Comparison of ENCODE assay signal across 22 cellular contexts in genomic region chr7:91517408-91517807, GRCh38.
DNase-seq lines count a peak whose midpoint lies in the region; FAIRE-seq and TF ChIP-seq lines count a peak whose summit lies in the region.
"Had no signal": no experiment of that assay in that cellular context is flagged by ENCODE, and none has a peak within 500 bp of the region (broad histone marks: within the 10 kb centered on the region; RNA-seq: fewer than 3 reads in every experiment).

No MANE protein-coding gene starts in this region.

- H2AFZ ChIP-seq in astrocyte (ENCODE audit: low read depth, low read length) = no peak overlapping the region
- H2AFZ ChIP-seq: parathyroid adenoma had no signal

- WGBS in endodermal cell (ENCODE audit: insufficient coverage in 1 of 2, insufficient read length in 1 of 2), 2 experiments = 100% methylated on average over 1 of the region's 1 CpG; no CpG with 5 or more reads in 1 of the 2 experiments

- H3K9me3 ChIP-seq in astrocyte (ENCODE audit: insufficient read depth, low read depth, low read length) (no peaks in the 10 kb centered on the region), endodermal cell (ENCODE audit: control insufficient read depth, low read length) (no peaks in the 10 kb centered on the region), Peyer's patch (no peaks in the 10 kb centered on the region)
- H3K9me3 ChIP-seq: A549, BE2C, upper lobe of left lung had no signal

- H3K27me3 ChIP-seq in astrocyte (ENCODE audit: insufficient read depth, low read length) = no peaks in the 10 kb centered on the region
- no peaks in the 10 kb centered on the region for H3K27me3 ChIP-seq in endodermal cell (ENCODE audit: control insufficient read depth, insufficient read depth, low read length, poor library complexity, severe bottlenecking)
- no peaks in the 10 kb centered on the region for H3K27me3 ChIP-seq in Peyer's patch
- H3K27me3 ChIP-seq: BE2C, heart left ventricle, upper lobe of left lung had no signal

- H3K27ac ChIP-seq in astrocyte (ENCODE audit: low read depth, low read length) (no peak overlapping the region), endodermal cell (ENCODE audit: low read depth, low read length) (no peak overlapping the region), Peyer's patch (no peak overlapping the region)
- H3K27ac ChIP-seq: A549, heart left ventricle, parathyroid adenoma, upper lobe of left lung had no signal

- H3K36me3 ChIP-seq in astrocyte (ENCODE audit: insufficient read depth, low read length) = no peaks in the 10 kb centered on the region
- H3K36me3 ChIP-seq in endodermal cell (ENCODE audit: control insufficient read depth, insufficient read depth, low read length) = no peaks in the 10 kb centered on the region
- no peaks in the 10 kb centered on the region for H3K36me3 ChIP-seq in Peyer's patch
- H3K36me3 ChIP-seq: BE2C, heart left ventricle, upper lobe of left lung had no signal

- H3K9me3 Mint-ChIP-seq in astrocyte (ENCODE audit: unreplicated experiment) = peaks cover 3% of the 10 kb centered on the region
- H3K9me3 Mint-ChIP-seq in endodermal cell = no peaks in the 10 kb centered on the region
- H3K9me3 Mint-ChIP-seq: dendritic cell treated with granulocyte-macrophage colony-stimulating factor and Interleukin-4, amounts not matched to agents 40 ng/mL and 50 ng/mL, for 4 days had no signal

- no peak overlapping the region for H3K4me2 ChIP-seq in astrocyte (ENCODE audit: low read length)
- H3K4me2 ChIP-seq: A549 had no signal

- H3K4me3 ChIP-seq in astrocyte (ENCODE audit: insufficient read depth, low read depth, low read length) (no peak overlapping the region), endodermal cell (ENCODE audit: low read length) (no peak overlapping the region), Peyer's patch (no peak overlapping the region)
- H3K4me3 ChIP-seq: A549, heart left ventricle, upper lobe of left lung had no signal

- TF ChIP-seq CTCF in astrocyte (IDR thresholded peaks at IDR 0.05; ENCODE audit: insufficient read depth, low read depth, low read length) (no peak), endodermal cell (conservative IDR thresholded peaks at IDR 0.05) (no peak), Peyer's patch (IDR thresholded peaks at IDR 0.05) (no peak)

- TF ChIP-seq POLR2A in Peyer's patch (IDR thresholded peaks at IDR 0.05) = no peak

- H3K79me2 ChIP-seq in astrocyte (ENCODE audit: insufficient read depth, low read length) = no peaks in the 10 kb centered on the region
- H3K79me2 ChIP-seq: parathyroid adenoma had no signal

- peaks cover 13% of the 10 kb centered on the region for H3K4me1 Mint-ChIP-seq in astrocyte (ENCODE audit: low read depth, unreplicated experiment)
- no peaks in the 10 kb centered on the region for H3K4me1 Mint-ChIP-seq in endodermal cell
- H3K4me1 Mint-ChIP-seq: WTC11 had no signal

- H3K36me3 Mint-ChIP-seq in astrocyte (ENCODE audit: low read depth, unreplicated experiment) = no peaks in the 10 kb centered on the region
- no peaks in the 10 kb centered on the region for H3K36me3 Mint-ChIP-seq in endodermal cell (ENCODE audit: low read depth)
- H3K36me3 Mint-ChIP-seq: natural killer cell treated with Interleukin-12 subunit alpha and Interleukin-12 subunit beta and Interleukin-15 and Interleukin-18, amount 100 ng/mL, for 72 hours; WTC11 had no signal

- FAIRE-seq in astrocyte (lab: Jason Lieb, UNC) = no peak
- FAIRE-seq: A549, GM12892, GM19239 had no signal

- H3K4me1 ChIP-seq in astrocyte (ENCODE audit: insufficient read depth, low read length) = peaks cover 9% of the 10 kb centered on the region
- H3K4me1 ChIP-seq in endodermal cell (ENCODE audit: control insufficient read depth, insufficient read depth, low read length) = no peaks in the 10 kb centered on the region
- H3K4me1 ChIP-seq in Peyer's patch = no peaks in the 10 kb centered on the region
- H3K4me1 ChIP-seq: A549, BE2C, parathyroid adenoma, upper lobe of left lung had no signal

- H3K27me3 Mint-ChIP-seq in astrocyte (ENCODE audit: low read depth, unreplicated experiment) = peaks cover 3% of the 10 kb centered on the region
- no peaks in the 10 kb centered on the region for H3K27me3 Mint-ChIP-seq in endodermal cell (ENCODE audit: insufficient read depth)
- H3K27me3 Mint-ChIP-seq: dendritic cell treated with granulocyte-macrophage colony-stimulating factor and Interleukin-4, amounts not matched to agents 40 ng/mL and 50 ng/mL, for 4 days; natural killer cell treated with Interleukin-12 subunit alpha and Interleukin-12 subunit beta and Interleukin-15 and Interleukin-18, amount 100 ng/mL, for 72 hours had no signal

- DNase-seq in NCI-H446 treated with DMSO at 0.1 percent for 48 hours (lab: John Stamatoyannopoulos, UW) = peak; percentile 17
- no peak for DNase-seq in NCI-H446 (lab: John Stamatoyannopoulos, UW)
- peak; percentile 65 for DNase-seq in NCI-H2107 (lab: John Stamatoyannopoulos, UW)
- DNase-seq in astrocyte (ENCODE audit: low read depth) = peak; percentile 66
- DNase-seq in renal cortical epithelial cell (ENCODE audit: low read depth) = peak; percentile 51
- no peak for DNase-seq in endodermal cell
- no peak for DNase-seq in Peyer's patch
- no peak for DNase-seq in amniotic stem cell (lab: John Stamatoyannopoulos, UW)
- DNase-seq: activated gamma-delta T cell treated with Interleukin-2 at 50 U/mL for 16 hours, BE2C, heart left ventricle, NCI-H1048, NCI-H510A treated with DMSO at 0.1 percent for 48 hours, T-helper 9 cell, upper lobe of left lung had no signal

- H3K27ac Mint-ChIP-seq in astrocyte (ENCODE audit: unreplicated experiment) (no peak overlapping the region), endodermal cell (no peak overlapping the region)
- H3K27ac Mint-ChIP-seq: dendritic cell treated with granulocyte-macrophage colony-stimulating factor and Interleukin-4, amounts not matched to agents 40 ng/mL and 50 ng/mL, for 4 days; natural killer cell treated with Interleukin-12 subunit alpha and Interleukin-12 subunit beta and Interleukin-15 and Interleukin-18, amount 100 ng/mL, for 72 hours; WTC11 had no signal

- H4K20me1 ChIP-seq in astrocyte (ENCODE audit: insufficient read depth, low read length) = no peaks in the 10 kb centered on the region

- no peak overlapping the region for H3K9ac ChIP-seq in astrocyte (ENCODE audit: low read length)
- no peak overlapping the region for H3K9ac ChIP-seq in endodermal cell (ENCODE audit: extremely low read depth, low read length, poor library complexity, severe bottlenecking)
- H3K9ac ChIP-seq: parathyroid adenoma had no signal

- H3K4me3 Mint-ChIP-seq in astrocyte (ENCODE audit: unreplicated experiment) (no peak overlapping the region), endodermal cell (no peak overlapping the region)
- H3K4me3 Mint-ChIP-seq: dendritic cell treated with granulocyte-macrophage colony-stimulating factor and Interleukin-4, amounts not matched to agents 40 ng/mL and 50 ng/mL, for 4 days; natural killer cell treated with Interleukin-12 subunit alpha and Interleukin-12 subunit beta and Interleukin-15 and Interleukin-18, amount 100 ng/mL, for 72 hours; WTC11 had no signal

Comparison
In these comparisons a context has a peak if more than half of its experiments do, and no peak if none do; other contexts are left out.
1. DNase-seq: peak in NCI-H446 treated with DMSO at 0.1 percent for 48 hours (single experiment), NCI-H2107 (single experiment), astrocyte (single experiment) and renal cortical epithelial cell (single experiment); none in NCI-H446 (0 of 2), endodermal cell (single experiment), Peyer's patch (0 of 3) and amniotic stem cell (single experiment).